ENCODE assay signal across 11 cellular contexts in genomic region chr4:89283226-89283974, GRCh38. TPM values are rescaled to one million over a fixed set of nuclear protein-coding genes. Genes with fewer than 3 reads are reported as not detected.
DNase-seq lines count a peak whose midpoint lies in the region; ATAC-seq, FAIRE-seq and TF ChIP-seq lines count a peak whose summit lies in the region.
"Had no signal": no experiment of that assay in that cellular context is flagged by ENCODE, and none has a peak within 500 bp of the region (broad histone marks: within the 10 kb centered on the region; RNA-seq: fewer than 3 reads in every experiment).

No MANE protein-coding gene starts in this region.

- H3K4me1 Mint-ChIP-seq in GM23338 (peaks cover 25% of the 10 kb centered on the region), T-cell (peaks cover 67 to 74% (median 69%) of the 10 kb centered on the region in 3 donors)
- peaks cover 42% of the 10 kb centered on the region for H3K4me1 Mint-ChIP-seq in dendritic cell treated with granulocyte-macrophage colony-stimulating factor and Interleukin-4, amounts not matched to agents 40 ng/mL and 50 ng/mL, for 4 days (ENCODE audit: low read depth)

- intact Hi-C loops in dendritic cell treated with granulocyte-macrophage colony-stimulating factor and Interleukin-4, amounts not matched to agents 40 ng/mL and 50 ng/mL, for 4 days (cut with micrococcal nuclease): no loop called here
- intact Hi-C loops in kidney (cut with DNase I): no loop called here
- intact Hi-C loops in esophagus muscularis mucosa (cut with DNase I): no loop called here

- no peak overlapping the region for H2AFZ ChIP-seq in GM23338

- ATAC-seq in GM23338 (no peak), T-cell (replicated peaks in 1 of 4) (peak; percentile 79 to 86 (median 82)), HG03469 (IDR thresholded peaks at IDR 0.05; ENCODE audit: unreplicated experiment) (no peak)

- no peaks in the 10 kb centered on the region for H3K36me3 Mint-ChIP-seq in GM23338 (ENCODE audit: low read depth)
- H3K36me3 Mint-ChIP-seq in T-cell: peaks cover 16% of the 10 kb centered on the region
- H3K36me3 Mint-ChIP-seq in dendritic cell treated with granulocyte-macrophage colony-stimulating factor and Interleukin-4, amounts not matched to agents 40 ng/mL and 50 ng/mL, for 4 days (ENCODE audit: low read depth): no peaks in the 10 kb centered on the region

- DNase-seq in GM23338 (ENCODE audit: low spot score): no peak
- peak in 32 of 34 experiments; percentile 40 to 79 (median 64) for DNase-seq in T-cell
- peak; percentile 10 for DNase-seq in non-pigmented ciliary epithelial cell (ENCODE audit: low read depth)
- no peak for DNase-seq in NCI-H1105 (lab: John Stamatoyannopoulos, UW)
- no peak for DNase-seq in kidney
- no peak for DNase-seq in esophagus muscularis mucosa (ENCODE audit: extremely low spot score)
- DNase-seq: NCI-H446 treated with DMSO at 0.1 percent for 48 hours had no signal

- POLR2A ChIA-PET in T-cell (lab: Charles Lee): interaction anchor here (0.6 to 3.9 kb wide), 10 partner anchors 11 to 1000 kb away, joined by 3 to 27 read pairs (median 3); partner anchors contain the start of gene GPRIN3 (in 1 of the 2)

- H3K4me1 ChIP-seq in GM23338 (ENCODE audit: insufficient read depth): peaks cover 26% of the 10 kb centered on the region
- H3K4me1 ChIP-seq in kidney (ENCODE audit: control insufficient read depth in 1 of 2, insufficient read depth in 1 of 2, low read depth in 1 of 2, low read length in 2 of 2): peaks cover 8 to 18% of the 10 kb centered on the region in 2 donors
- H3K4me1 ChIP-seq in esophagus muscularis mucosa: peaks cover 0 to 6% (median 0%) of the 10 kb centered on the region in 4 donors

- no peaks in the 10 kb centered on the region for H3K27me3 Mint-ChIP-seq in GM23338 (ENCODE audit: insufficient read depth, low read depth, poor library complexity)
- no peaks in the 10 kb centered on the region for H3K27me3 Mint-ChIP-seq in T-cell
- H3K27me3 Mint-ChIP-seq in dendritic cell treated with granulocyte-macrophage colony-stimulating factor and Interleukin-4, amounts not matched to agents 40 ng/mL and 50 ng/mL, for 4 days: no peaks in the 10 kb centered on the region

- H3K27ac ChIP-seq in GM23338 (ENCODE audit: low read depth): no peak overlapping the region
- H3K27ac ChIP-seq in kidney (ENCODE audit: low read depth in 2 of 2, low read length in 2 of 2): peak overlapping the region in 1 of 2 donors; percentile 42
- H3K27ac ChIP-seq in esophagus muscularis mucosa (replicated peaks in 1 of 4): no peak overlapping the region
- H3K27ac ChIP-seq: VCaP had no signal

- no peaks in the 10 kb centered on the region for H3K9me3 ChIP-seq in kidney (ENCODE audit: control insufficient read depth in 1 of 2, low read length in 2 of 2)
- no peaks in the 10 kb centered on the region for H3K9me3 ChIP-seq in esophagus muscularis mucosa

- H3K9ac ChIP-seq in kidney (ENCODE audit: low read length in 2 of 2): no peak overlapping the region

- H3K4me3 Mint-ChIP-seq in GM23338: no peak overlapping the region
- peak overlapping the region; percentile 59 to 68 (median 67) for H3K4me3 Mint-ChIP-seq in T-cell
- no peak overlapping the region for H3K4me3 Mint-ChIP-seq in dendritic cell treated with granulocyte-macrophage colony-stimulating factor and Interleukin-4, amounts not matched to agents 40 ng/mL and 50 ng/mL, for 4 days

- no peak for FAIRE-seq in kidney (lab: Jason Lieb, UNC)
- FAIRE-seq: G401.6 had no signal

- H3K9me3 Mint-ChIP-seq in GM23338 (no peaks in the 10 kb centered on the region; the same call in 2 of the 3 replicates), T-cell (no peaks in the 10 kb centered on the region)
- no peaks in the 10 kb centered on the region for H3K9me3 Mint-ChIP-seq in dendritic cell treated with granulocyte-macrophage colony-stimulating factor and Interleukin-4, amounts not matched to agents 40 ng/mL and 50 ng/mL, for 4 days

- no peaks in the 10 kb centered on the region for H3K79me2 ChIP-seq in GM23338 (replicated peaks; ENCODE audit: insufficient read depth)

- WGBS in esophagus muscularis mucosa: 89% methylated on average over 5 of the region's 5 CpGs

- H3F3A ChIP-seq in GM23338 (replicated peaks; ENCODE audit: low read depth): no peaks in the 10 kb centered on the region

- H3K9me2 ChIP-seq in GM23338 (ENCODE audit: insufficient read depth): no peaks in the 10 kb centered on the region

- H3K27me3 ChIP-seq in GM23338 (ENCODE audit: insufficient read depth) (no peaks in the 10 kb centered on the region), esophagus muscularis mucosa (no peaks in the 10 kb centered on the region)

- H3K4me3 ChIP-seq in GM23338 (no peak overlapping the region), kidney (ENCODE audit: low read length in 2 of 2) (no peak overlapping the region), esophagus muscularis mucosa (no peak overlapping the region)

- no peaks in the 10 kb centered on the region for H4K20me1 ChIP-seq in GM23338 (replicated peaks; ENCODE audit: insufficient read depth)

- TF ChIP-seq POLR2A in esophagus muscularis mucosa (IDR thresholded peaks at IDR 0.05; ENCODE audit: low read depth): no peak

- CTCF ChIA-PET in T-cell (lab: Charles Lee): interaction anchor here (0.5 to 2.1 kb wide), 7 partner anchors 11 to 147 kb away, joined by 3 to 13 read pairs (median 4); no protein-coding TSS in a partner anchor

- H3K27ac Mint-ChIP-seq in GM23338 (peak overlapping the region; percentile 9; the same call in 1 of the 2 replicates), T-cell (peak overlapping the region in 1 of 2 donors; percentile 94)
- peak overlapping the region; percentile 92 for H3K27ac Mint-ChIP-seq in dendritic cell treated with granulocyte-macrophage colony-stimulating factor and Interleukin-4, amounts not matched to agents 40 ng/mL and 50 ng/mL, for 4 days

- no peak for TF ChIP-seq CTCF in GM23338 (conservative IDR thresholded peaks at IDR 0.05; ENCODE audit: low read depth in 2 of 2)
- TF ChIP-seq CTCF in kidney (IDR thresholded peaks at IDR 0.05; ENCODE audit: borderline replicate concordance, extremely low read depth, insufficient read depth): no peak
- no peak for TF ChIP-seq CTCF in esophagus muscularis mucosa (IDR thresholded peaks at IDR 0.05)

- no peaks in the 10 kb centered on the region for H3K36me3 ChIP-seq in GM23338 (ENCODE audit: insufficient read depth)
- H3K36me3 ChIP-seq in kidney (ENCODE audit: control insufficient read depth in 1 of 2, insufficient read depth in 2 of 2, low read length in 2 of 2): no peaks in the 10 kb centered on the region
- no peaks in the 10 kb centered on the region for H3K36me3 ChIP-seq in esophagus muscularis mucosa

- no peak for TF ChIP-seq EP300 in esophagus muscularis mucosa (IDR thresholded peaks at IDR 0.05)

- H3K4me2 ChIP-seq in GM23338: peak overlapping the region; percentile 59; the same call in 1 of the 2 replicates

TF ChIP-seq in GM23338, 12 proteins besides CTCF, POLR2A, EP300 and RAD21 (continues in another document):
- TF ChIP-seq STAT1 (IDR thresholded peaks at IDR 0.05; ENCODE audit: unreplicated experiment) (no peak), NANOG (IDR thresholded peaks at IDR 0.05; ENCODE audit: borderline replicate concordance) (no peak), CREB1 (CRISPR knock-in tag; IDR thresholded peaks at IDR 0.05; ENCODE audit: low read depth) (no peak), ZNF114 (CRISPR knock-in tag; IDR thresholded peaks at IDR 0.05) (no peak), POLR2AphosphoS5 (IDR thresholded peaks at IDR 0.05; ENCODE audit: low read depth) (no peak), ZNF331 (CRISPR knock-in tag; IDR thresholded peaks at IDR 0.05; ENCODE audit: low read depth) (no peak), JUNB (IDR thresholded peaks at IDR 0.05; ENCODE audit: unreplicated experiment) (no peak), EZH2 (IDR thresholded peaks at IDR 0.05; ENCODE audit: low read depth, unreplicated experiment) (no peak)
- TF ChIP-seq, protein P1, sequence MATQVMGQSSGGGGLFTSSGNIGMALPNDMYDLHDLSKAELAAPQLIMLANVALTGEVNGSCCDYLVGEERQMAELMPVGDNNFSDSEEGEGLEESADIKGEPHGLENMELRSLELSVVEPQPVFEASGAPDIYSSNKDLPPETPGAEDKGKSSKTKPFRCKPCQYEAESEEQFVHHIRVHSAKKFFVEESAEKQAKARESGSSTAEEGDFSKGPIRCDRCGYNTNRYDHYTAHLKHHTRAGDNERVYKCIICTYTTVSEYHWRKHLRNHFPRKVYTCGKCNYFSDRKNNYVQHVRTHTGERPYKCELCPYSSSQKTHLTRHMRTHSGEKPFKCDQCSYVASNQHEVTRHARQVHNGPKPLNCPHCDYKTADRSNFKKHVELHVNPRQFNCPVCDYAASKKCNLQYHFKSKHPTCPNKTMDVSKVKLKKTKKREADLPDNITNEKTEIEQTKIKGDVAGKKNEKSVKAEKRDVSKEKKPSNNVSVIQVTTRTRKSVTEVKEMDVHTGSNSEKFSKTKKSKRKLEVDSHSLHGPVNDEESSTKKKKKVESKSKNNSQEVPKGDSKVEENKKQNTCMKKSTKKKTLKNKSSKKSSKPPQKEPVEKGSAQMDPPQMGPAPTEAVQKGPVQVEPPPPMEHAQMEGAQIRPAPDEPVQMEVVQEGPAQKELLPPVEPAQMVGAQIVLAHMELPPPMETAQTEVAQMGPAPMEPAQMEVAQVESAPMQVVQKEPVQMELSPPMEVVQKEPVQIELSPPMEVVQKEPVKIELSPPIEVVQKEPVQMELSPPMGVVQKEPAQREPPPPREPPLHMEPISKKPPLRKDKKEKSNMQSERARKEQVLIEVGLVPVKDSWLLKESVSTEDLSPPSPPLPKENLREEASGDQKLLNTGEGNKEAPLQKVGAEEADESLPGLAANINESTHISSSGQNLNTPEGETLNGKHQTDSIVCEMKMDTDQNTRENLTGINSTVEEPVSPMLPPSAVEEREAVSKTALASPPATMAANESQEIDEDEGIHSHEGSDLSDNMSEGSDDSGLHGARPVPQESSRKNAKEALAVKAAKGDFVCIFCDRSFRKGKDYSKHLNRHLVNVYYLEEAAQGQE (IDR thresholded peaks at IDR 0.05; ENCODE audit: unreplicated experiment): no peak

RNA-seq across cellular contexts. Expression of gene GPRIN3, which starts 24.2 kb away (rescaled TPM):
- total RNA-seq in GM23338 (2014; rRNA removed; shearing (Covaris generic)): 3.2 TPM in 2 replicates
- polyA plus RNA-seq in GM23338 (2016; fragmentation: Nextera tagmentation; extraction: Ambion mirVana): 0.49 and 0.74 TPM in 2 replicates
- 10 to 100 TPM; 17.4 to 56.1 (median 23.0) TPM for total RNA-seq in T-cell
- 15.2 TPM for total RNA-seq in kidney
- polyA plus RNA-seq in kidney (ENCODE audit: insufficient read depth, low read depth, low replicate concordance): 2.2 TPM
- 1 to 10 TPM; 2.5 to 3.6 (median 2.8) TPM for total RNA-seq in esophagus muscularis mucosa

Comparison
In these comparisons a context has a peak if more than half of its experiments do, and no peak if none do; other contexts are left out.
1. ATAC-seq: peak in T-cell (4 of 4); none in GM23338 (single experiment) and HG03469 (single experiment).
2. DNase-seq: peak in T-cell (32 of 34) and non-pigmented ciliary epithelial cell (single experiment); none in GM23338 (single experiment), NCI-H1105 (single experiment), kidney (single experiment) and esophagus muscularis mucosa (single experiment).
3. H3K4me3 Mint-ChIP-seq: peak in T-cell (3 of 3); none in GM23338 (single experiment) and dendritic cell treated with granulocyte-macrophage colony-stimulating factor and Interleukin-4, amounts not matched to agents 40 ng/mL and 50 ng/mL, for 4 days (single experiment).